ENCODE assay signal across 13 cellular contexts in genomic region chr2:189927823-189928222, GRCh38.
"Had no signal": no experiment of that assay in that cellular context is flagged by ENCODE, and none has a peak within 500 bp of the region (broad histone marks: within the 10 kb centered on the region; RNA-seq: fewer than 3 reads in every experiment).

No MANE protein-coding gene starts in this region.

- ATAC-seq: activated CD4-positive, CD25-positive, alpha-beta regulatory T cell treated with anti-CD3 and anti-CD28 coated beads, Interleukin-2, amount 50 U/mL, for 24 hours had no signal

- H3K36me3 ChIP-seq: brain microvascular endothelial cell, ovary, stomach, thoracic aorta had no signal

- H3K4me1 ChIP-seq: stomach had no signal

- H3K4me3 ChIP-seq: ovary, skin epidermis, stomach, thoracic aorta had no signal

- H3K27me3 ChIP-seq: brain microvascular endothelial cell, ovary, stomach had no signal

- H3K27ac ChIP-seq: brain microvascular endothelial cell, ovary, skin epidermis, stomach, thoracic aorta had no signal

- DNase-seq: activated effector memory CD4-positive, alpha-beta T cell treated with Interleukin-2 at 50 U/mL for 16 hours; activated T-cell treated with anti-CD3 and anti-CD28 coated beads, Interleukin-2, amount 50 U/mL, for 24 hours; amygdala; brain microvascular endothelial cell; cerebellar nuclear complex; dermis blood vessel endothelial cell; erythroblast; ovary; stomach; T-helper 2 cell had no signal

- H3K9me3 ChIP-seq: ovary, stomach, thoracic aorta had no signal
